Comparison of ENCODE assay signal across 20 cellular contexts in genomic region chr17:8052256-8053252, GRCh38. TPM values are rescaled to one million over a fixed set of nuclear protein-coding genes. Genes with fewer than 3 reads are reported as not detected.
DNase-seq lines count a peak whose midpoint lies in the region; ATAC-seq, FAIRE-seq and TF ChIP-seq lines count a peak whose summit lies in the region.
"Had no signal": no experiment of that assay in that cellular context is flagged by ENCODE, and none has a peak within 500 bp of the region (broad histone marks: within the 10 kb centered on the region; RNA-seq: fewer than 3 reads in every experiment).

No MANE protein-coding gene starts in this region.

- H3K4ac ChIP-seq in trophoblast cell (ENCODE audit: low read depth, low read length): no peak overlapping the region

- H3K27ac ChIP-seq in trophoblast cell (ENCODE audit: low read depth, low read length): no peak overlapping the region
- H3K27ac ChIP-seq: A549, HL-60 had no signal

- no peak for TF ChIP-seq CTCF in natural killer cell (IDR thresholded peaks at IDR 0.05)

- WGBS in trophoblast cell (ENCODE audit: extremely low coverage, insufficient coverage, insufficient read length): 100% methylated on average over 2 of the region's 6 CpGs

- no peak overlapping the region for H3K9ac ChIP-seq in trophoblast cell (ENCODE audit: low read length)

- no peaks in the 10 kb centered on the region for H3K9me3 ChIP-seq in trophoblast cell (ENCODE audit: insufficient read depth, low read depth, low read length)
- H3K9me3 ChIP-seq: A549, BE2C had no signal

- H2AFZ ChIP-seq in trophoblast cell (ENCODE audit: insufficient read depth, low read length, poor library complexity): no peak overlapping the region
- H2AFZ ChIP-seq: GM23338 had no signal

- no peak overlapping the region for H2BK12ac ChIP-seq in trophoblast cell (ENCODE audit: low read length)

- H3K23ac ChIP-seq in trophoblast cell (ENCODE audit: low read length): no peak overlapping the region

- no peak overlapping the region for H3K4me3 Mint-ChIP-seq in natural killer cell treated with Interleukin-12 subunit alpha and Interleukin-12 subunit beta and Interleukin-15 and Interleukin-18, amount 100 ng/mL, for 72 hours
- no peak overlapping the region for H3K4me3 Mint-ChIP-seq in natural killer cell
- H3K4me3 Mint-ChIP-seq: CD8-positive, alpha-beta T cell; GM23338 had no signal

- H4K8ac ChIP-seq in trophoblast cell (ENCODE audit: low read depth, low read length): no peak overlapping the region

- no peak for ATAC-seq in natural killer cell treated with Interleukin-12 subunit alpha and Interleukin-12 subunit beta and Interleukin-15 and Interleukin-18, amount 100 ng/mL, for 72 hours
- ATAC-seq in natural killer cell (no peak), HG03139 (IDR thresholded peaks at IDR 0.05; ENCODE audit: unreplicated experiment) (no peak), HG02973 (IDR thresholded peaks at IDR 0.05; ENCODE audit: unreplicated experiment) (no peak)
- ATAC-seq: A549; CD8-positive, alpha-beta T cell; GM23338 had no signal

- peaks cover 0 to 3% of the 10 kb centered on the region in 2 experiments for H3K4me1 ChIP-seq in trophoblast cell (ENCODE audit: control insufficient read depth in 1 of 2, insufficient read depth in 2 of 2, low read length in 2 of 2)
- H3K4me1 ChIP-seq: A549, BE2C had no signal

- H3K9me3 Mint-ChIP-seq in natural killer cell treated with Interleukin-12 subunit alpha and Interleukin-12 subunit beta and Interleukin-15 and Interleukin-18, amount 100 ng/mL, for 72 hours: no peaks in the 10 kb centered on the region
- H3K9me3 Mint-ChIP-seq in natural killer cell: no peaks in the 10 kb centered on the region
- H3K9me3 Mint-ChIP-seq: CD8-positive, alpha-beta T cell; GM23338 had no signal

- DNase-seq in natural killer cell treated with Interleukin-12 subunit alpha and Interleukin-12 subunit beta and Interleukin-15 and Interleukin-18, amount 100 ng/mL, for 72 hours (ENCODE audit: low spot score): peak; percentile 44
- DNase-seq in natural killer cell (no peak), trophoblast cell (no peak)
- no peak for DNase-seq in activated CD4-positive, alpha-beta T cell treated with anti-CD3 and anti-CD28 coated beads for 1 hour
- DNase-seq: BE2C; CD8-positive, alpha-beta T cell; COR-L47; DMS153; DND-41; GF-D8; H7; KBM-7 had no signal

- H3K36me3 ChIP-seq in trophoblast cell (ENCODE audit: control insufficient read depth in 1 of 2, insufficient read depth in 2 of 2, low read length in 2 of 2): no peaks in the 10 kb centered on the region
- H3K36me3 ChIP-seq: BE2C had no signal

- H4K91ac ChIP-seq in trophoblast cell (ENCODE audit: low read depth, low read length): peak overlapping the region; percentile 21

- H3K4me3 ChIP-seq in trophoblast cell (ENCODE audit: low read depth, low read length): no peak overlapping the region
- H3K4me3 ChIP-seq: A549, GM23338 had no signal

- H3K27me3 ChIP-seq in trophoblast cell (ENCODE audit: insufficient read depth, low read length): no peaks in the 10 kb centered on the region
- H3K27me3 ChIP-seq: BE2C had no signal

- no peaks in the 10 kb centered on the region for H3K27me3 Mint-ChIP-seq in natural killer cell treated with Interleukin-12 subunit alpha and Interleukin-12 subunit beta and Interleukin-15 and Interleukin-18, amount 100 ng/mL, for 72 hours
- H3K27me3 Mint-ChIP-seq in natural killer cell (ENCODE audit: low read depth in 2 of 2): no peaks in the 10 kb centered on the region

- FAIRE-seq in colon (lab: Jason Lieb, UNC): peak; percentile 74
- FAIRE-seq: A549, D721Med had no signal

- no peak overlapping the region for H3K14ac ChIP-seq in trophoblast cell (ENCODE audit: low read length)

- no peak overlapping the region for H2AK5ac ChIP-seq in trophoblast cell (ENCODE audit: low read length)

- no peak overlapping the region for H2BK120ac ChIP-seq in trophoblast cell (ENCODE audit: insufficient read depth, low read length, poor library complexity)

- no peak overlapping the region for H4K12ac ChIP-seq in trophoblast cell (ENCODE audit: low read depth, low read length)

- intact Hi-C loops in natural killer cell (cut with micrococcal nuclease): no loop called here

- peaks cover 3% of the 10 kb centered on the region for H3K79me1 ChIP-seq in trophoblast cell (ENCODE audit: low read length)

- peaks cover 22 to 24% of the 10 kb centered on the region in 2 donors for H3K4me1 Mint-ChIP-seq in natural killer cell treated with Interleukin-12 subunit alpha and Interleukin-12 subunit beta and Interleukin-15 and Interleukin-18, amount 100 ng/mL, for 72 hours (ENCODE audit: low read depth in 2 of 2)
- peaks cover 23 to 31% of the 10 kb centered on the region in 2 donors for H3K4me1 Mint-ChIP-seq in natural killer cell

- H3K79me2 ChIP-seq in trophoblast cell (ENCODE audit: control insufficient read depth, insufficient read depth, low read length, poor library complexity): no peaks in the 10 kb centered on the region

- H2BK5ac ChIP-seq in trophoblast cell (ENCODE audit: low read depth, low read length, poor library complexity): no peak overlapping the region

- H3K36me3 Mint-ChIP-seq in natural killer cell treated with Interleukin-12 subunit alpha and Interleukin-12 subunit beta and Interleukin-15 and Interleukin-18, amount 100 ng/mL, for 72 hours: no peaks in the 10 kb centered on the region
- no peaks in the 10 kb centered on the region for H3K36me3 Mint-ChIP-seq in natural killer cell
- H3K36me3 Mint-ChIP-seq: CD8-positive, alpha-beta T cell had no signal

- no peak overlapping the region for H3K18ac ChIP-seq in trophoblast cell (ENCODE audit: low read length)

- H3K27ac Mint-ChIP-seq in natural killer cell treated with Interleukin-12 subunit alpha and Interleukin-12 subunit beta and Interleukin-15 and Interleukin-18, amount 100 ng/mL, for 72 hours: no peak overlapping the region
- H3K27ac Mint-ChIP-seq in natural killer cell: no peak overlapping the region
- H3K27ac Mint-ChIP-seq: CD8-positive, alpha-beta T cell; GM23338 had no signal

- H3K4me2 ChIP-seq in trophoblast cell (ENCODE audit: low read length): no peak overlapping the region
- H3K4me2 ChIP-seq: A549, GM23338 had no signal

RNA-seq across cellular contexts. Expression of gene ALOX15B, which starts 13.7 kb away (rescaled TPM):
- not detected for total RNA-seq in natural killer cell treated with Interleukin-12 subunit alpha and Interleukin-12 subunit beta and Interleukin-15 and Interleukin-18, amount 100 ng/mL, for 72 hours
- not detected for total RNA-seq in natural killer cell
- 1.2 and 1.4 TPM in 2 replicates for polyA plus RNA-seq in trophoblast cell (2013)
- total RNA-seq: CD8-positive, alpha-beta T cell; H7 had no signal
- polyA plus RNA-seq: A549, AG04450 had no signal

RNA-seq across cellular contexts. Expression of gene ALOX12B, which starts 35.0 kb away (rescaled TPM):
- under 1 TPM in 1 of 2 donors, not detected in 1; 0.62 TPM for total RNA-seq in natural killer cell treated with Interleukin-12 subunit alpha and Interleukin-12 subunit beta and Interleukin-15 and Interleukin-18, amount 100 ng/mL, for 72 hours
- total RNA-seq in natural killer cell: under 1 TPM; 0.29 to 0.58 (median 0.56) TPM
- 0.07 and 0.08 TPM in 2 replicates for polyA plus RNA-seq in trophoblast cell (2013)
- total RNA-seq: H7 had no signal
- polyA plus RNA-seq: AG04450 had no signal

RNA-seq across cellular contexts. Expression of gene GUCY2D, which starts 50.1 kb away (rescaled TPM):
- not detected for total RNA-seq in natural killer cell treated with Interleukin-12 subunit alpha and Interleukin-12 subunit beta and Interleukin-15 and Interleukin-18, amount 100 ng/mL, for 72 hours
- not detected for total RNA-seq in natural killer cell
- 0.30 and 0.39 TPM in 2 replicates for polyA plus RNA-seq in trophoblast cell (2013)
- total RNA-seq: CD8-positive, alpha-beta T cell; H7 had no signal
- polyA plus RNA-seq: AG04450 had no signal
